13 cellular contexts compared by ENCODE assay signal in the genomic region with DNA sequence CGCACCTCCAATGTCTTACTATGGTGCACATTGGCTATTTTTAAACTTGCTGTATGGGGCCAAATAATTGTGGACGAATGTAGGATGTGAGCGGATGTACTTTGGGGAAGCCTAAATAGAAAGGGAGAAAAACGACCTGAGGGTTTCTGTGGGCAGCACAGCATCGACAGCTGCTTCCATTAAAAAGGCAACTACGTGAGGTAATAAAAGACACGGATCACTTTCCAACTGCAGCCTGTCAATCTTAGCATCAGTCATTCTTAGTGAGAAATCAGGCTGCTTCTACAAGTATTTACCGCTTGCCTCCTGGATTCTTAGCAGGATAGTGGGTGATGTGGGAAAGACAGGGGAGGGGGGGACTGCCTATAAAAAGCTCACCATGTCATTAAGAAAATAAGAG.
DNase-seq lines count a peak whose midpoint lies in the region; ATAC-seq lines count a peak whose summit lies in the region.
"Had no signal": no experiment of that assay in that cellular context is flagged by ENCODE, and none has a peak within 500 bp of the region (broad histone marks: within the 10 kb centered on the region; RNA-seq: fewer than 3 reads in every experiment).

No MANE protein-coding gene starts in this region.

- H3K27me3 Mint-ChIP-seq in stimulated activated naive CD8-positive, alpha-beta T cell treated with anti-CD3 and anti-CD28 coated beads, Interleukin-15, amount 100 ng/mL, for 72 hours = no peaks in the 10 kb centered on the region

- no peak for ATAC-seq in stimulated activated naive CD8-positive, alpha-beta T cell treated with anti-CD3 and anti-CD28 coated beads, Interleukin-15, amount 100 ng/mL, for 72 hours
- ATAC-seq: GM12878, GM23338 had no signal

- no peak overlapping the region for H3K4me3 Mint-ChIP-seq in stimulated activated naive CD8-positive, alpha-beta T cell treated with anti-CD3 and anti-CD28 coated beads, Interleukin-15, amount 100 ng/mL, for 72 hours
- H3K4me3 Mint-ChIP-seq: GM23338 had no signal

- DNase-seq in DMS 273 (lab: John Stamatoyannopoulos, UW; ENCODE audit: unreplicated experiment) (peak; percentile 51), DMS 273 treated with DMSO at 0.1 percent for 48 hours (lab: John Stamatoyannopoulos, UW) (no peak), NCI-H2171 (lab: John Stamatoyannopoulos, UW) (peak; percentile 21), myocyte (ENCODE audit: low read depth) (peak; percentile 48), T-helper 2 cell (no peak), NCI-H1694 (lab: John Stamatoyannopoulos, UW) (no peak)
- DNase-seq in stimulated activated naive CD8-positive, alpha-beta T cell treated with anti-CD3 and anti-CD28 coated beads, Interleukin-15, amount 100 ng/mL, for 72 hours = no peak
- DNase-seq: AML-193, DMS79, H7, IMR-90 had no signal

- peaks cover 18% of the 10 kb centered on the region for H3K4me1 Mint-ChIP-seq in stimulated activated naive CD8-positive, alpha-beta T cell treated with anti-CD3 and anti-CD28 coated beads, Interleukin-15, amount 100 ng/mL, for 72 hours

- H3K27ac Mint-ChIP-seq in stimulated activated naive CD8-positive, alpha-beta T cell treated with anti-CD3 and anti-CD28 coated beads, Interleukin-15, amount 100 ng/mL, for 72 hours = no peak overlapping the region
- H3K27ac Mint-ChIP-seq: GM23338 had no signal

- H3K9me3 Mint-ChIP-seq in stimulated activated naive CD8-positive, alpha-beta T cell treated with anti-CD3 and anti-CD28 coated beads, Interleukin-15, amount 100 ng/mL, for 72 hours = peaks cover 5 to 7% of the 10 kb centered on the region in 2 donors
- H3K9me3 Mint-ChIP-seq: GM23338 had no signal

Comparison
In these comparisons a context has a peak if more than half of its experiments do, and no peak if none do; other contexts are left out.
1. DNase-seq: peak in DMS 273 (single experiment), NCI-H2171 (single experiment) and myocyte (single experiment); none in DMS 273 treated with DMSO at 0.1 percent for 48 hours (single experiment), T-helper 2 cell (0 of 5), stimulated activated naive CD8-positive, alpha-beta T cell treated with anti-CD3 and anti-CD28 coated beads, Interleukin-15, amount 100 ng/mL, for 72 hours (0 of 2) and NCI-H1694 (single experiment).